In the genomic region with DNA sequence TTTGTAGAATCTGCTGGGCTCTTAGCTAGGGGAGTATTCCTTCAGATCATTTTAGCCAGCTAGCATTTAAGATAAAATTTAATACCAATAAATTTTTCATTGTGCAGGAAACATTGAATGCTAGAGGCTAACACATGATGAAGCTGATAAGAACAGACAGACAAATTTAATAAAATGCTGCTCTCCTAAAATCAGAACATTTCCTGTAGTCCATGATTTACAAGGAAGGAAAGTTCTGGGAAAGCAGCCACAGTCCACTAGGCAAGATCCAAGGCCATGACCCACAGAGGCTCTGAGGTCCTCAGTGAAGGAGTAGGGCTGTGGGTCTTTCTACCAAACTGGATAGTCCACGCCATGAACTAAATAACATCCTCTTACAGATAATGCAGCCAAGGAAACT, we compare ENCODE assay signal across 21 cellular contexts.
DNase-seq lines count a peak whose midpoint lies in the region; ATAC-seq and TF ChIP-seq lines count a peak whose summit lies in the region.
"Had no signal": no experiment of that assay in that cellular context is flagged by ENCODE, and none has a peak within 500 bp of the region (broad histone marks: within the 10 kb centered on the region; RNA-seq: fewer than 3 reads in every experiment).

No MANE protein-coding gene starts in this region.

- H3K9ac ChIP-seq in MM.1S (ENCODE audit: low read length) = no peak overlapping the region
- H3K9ac ChIP-seq: BLaER1 treated with 17β-estradiol and CSF1 and Interleukin-3, amounts not matched to agents 10 nM and 100 nM; KMS-11 had no signal

- no peaks in the 10 kb centered on the region for H4K20me1 ChIP-seq in MM.1S (ENCODE audit: insufficient read depth, low read length)
- H4K20me1 ChIP-seq: BLaER1 treated with 17β-estradiol and CSF1 and Interleukin-3, amounts not matched to agents 10 nM and 100 nM had no signal

- no peaks in the 10 kb centered on the region for H3K36me3 ChIP-seq in gastrocnemius medialis
- no peaks in the 10 kb centered on the region for H3K36me3 ChIP-seq in MM.1S (replicated peaks; ENCODE audit: insufficient read depth, low read length)
- H3K36me3 ChIP-seq: BLaER1 treated with 17β-estradiol and CSF1 and Interleukin-3, amounts not matched to agents 10 nM and 100 nM; SJCRH30 had no signal

- H3K4me1 ChIP-seq in gastrocnemius medialis (no peaks in the 10 kb centered on the region), MM.1S (ENCODE audit: low read length) (no peaks in the 10 kb centered on the region)
- H3K4me1 ChIP-seq: A549; BLaER1 treated with 17β-estradiol and CSF1 and Interleukin-3, amounts not matched to agents 10 nM and 100 nM; SJCRH30 had no signal

- no peaks in the 10 kb centered on the region for H3K79me2 ChIP-seq in MM.1S (ENCODE audit: low read length)

- no peak overlapping the region for H3K4me2 ChIP-seq in MM.1S (ENCODE audit: low read depth, low read length)
- H3K4me2 ChIP-seq: A549; BLaER1 treated with 17β-estradiol and CSF1 and Interleukin-3, amounts not matched to agents 10 nM and 100 nM; KMS-11 had no signal

- no peak for TF ChIP-seq CTCF in gastrocnemius medialis (IDR thresholded peaks at IDR 0.05 in 4 of 5, conservative IDR thresholded peaks at IDR 0.05 in 1 of 5)
- no peak for TF ChIP-seq CTCF in MM.1S (IDR thresholded peaks at IDR 0.05; ENCODE audit: low read length)

- H3K27ac ChIP-seq in gastrocnemius medialis (peak overlapping the region; percentile 25 to 46 (median 38)), MM.1S (ENCODE audit: low read length) (no peak overlapping the region)
- H3K27ac ChIP-seq: A549; BLaER1 treated with 17β-estradiol and CSF1 and Interleukin-3, amounts not matched to agents 10 nM and 100 nM; KMS-11; SJCRH30 had no signal

- H3K9me3 ChIP-seq in gastrocnemius medialis (no peaks in the 10 kb centered on the region), MM.1S (replicated peaks; ENCODE audit: insufficient read depth, low read length) (no peaks in the 10 kb centered on the region)
- H3K9me3 ChIP-seq: A549; BLaER1 treated with 17β-estradiol and CSF1 and Interleukin-3, amounts not matched to agents 10 nM and 100 nM; SJCRH30 had no signal

- no peaks in the 10 kb centered on the region for H3K27me3 ChIP-seq in gastrocnemius medialis
- H3K27me3 ChIP-seq in MM.1S (replicated peaks; ENCODE audit: insufficient read depth, low read length) = no peaks in the 10 kb centered on the region
- H3K27me3 ChIP-seq: BLaER1 treated with 17β-estradiol and CSF1 and Interleukin-3, amounts not matched to agents 10 nM and 100 nM; SJCRH30 had no signal

- H3K4me3 ChIP-seq in gastrocnemius medialis = no peak overlapping the region
- no peak overlapping the region for H3K4me3 ChIP-seq in MM.1S (ENCODE audit: low read length)
- H3K4me3 ChIP-seq: A549; BLaER1 treated with 17β-estradiol and CSF1 and Interleukin-3, amounts not matched to agents 10 nM and 100 nM; SJCRH30 had no signal

- no peaks in the 10 kb centered on the region for H3F3A ChIP-seq in MM.1S (ENCODE audit: insufficient read depth, low read length)

- no peak for TF ChIP-seq POLR2A in gastrocnemius medialis (IDR thresholded peaks at IDR 0.05)

- DNase-seq in left ventricle myocardium superior = no peak
- no peak for DNase-seq in Right ventricle myocardium inferior (ENCODE audit: missing footprints)
- DNase-seq in left kidney (ENCODE audit: low read depth, low spot score) = peak; percentile 13
- DNase-seq in gastrocnemius medialis = no peak
- no peak for DNase-seq in MM.1S
- no peak for DNase-seq in nucleus accumbens (lab: John Stamatoyannopoulos, UW)
- DNase-seq in NCI-H510A (lab: John Stamatoyannopoulos, UW) = no peak
- DNase-seq: AML-193; CD4-positive, alpha-beta T cell; NCI-H1092; NCI-H1417 treated with DMSO at 0.1 percent for 48 hours; NCI-H1694 treated with DMSO at 0.1 percent for 48 hours; NCI-H2081; NCI-H2171 treated with DMSO at 0.1 percent for 48 hours; NCI-H345; NCI-H524 treated with DMSO at 0.1 percent for 48 hours; NCI-H774; SJCRH30 had no signal

- no peaks in the 10 kb centered on the region for H3K9me2 ChIP-seq in MM.1S (replicated peaks; ENCODE audit: insufficient read depth, low read length)

- peak; percentile 47 for ATAC-seq in left ventricle myocardium superior
- ATAC-seq in Right ventricle myocardium inferior = no peak
- ATAC-seq in gastrocnemius medialis = no peak
- ATAC-seq: A549 had no signal

- intact Hi-C loops in left ventricle myocardium superior (cut with micrococcal nuclease) = no loop called here
- intact Hi-C loops in Right ventricle myocardium inferior (cut with DNase I) = no loop called here
- intact Hi-C loops in gastrocnemius medialis (cut with DNase I; ENCODE audit: low total_unique reads) = no loop called here

- H2AFZ ChIP-seq in MM.1S (ENCODE audit: low read length) = no peak overlapping the region

- in situ Hi-C loops in gastrocnemius medialis (cut with MboI; ENCODE audit: low sequenced_read_pairs in 4 of 4) = no loop called here
